In the genomic region with DNA sequence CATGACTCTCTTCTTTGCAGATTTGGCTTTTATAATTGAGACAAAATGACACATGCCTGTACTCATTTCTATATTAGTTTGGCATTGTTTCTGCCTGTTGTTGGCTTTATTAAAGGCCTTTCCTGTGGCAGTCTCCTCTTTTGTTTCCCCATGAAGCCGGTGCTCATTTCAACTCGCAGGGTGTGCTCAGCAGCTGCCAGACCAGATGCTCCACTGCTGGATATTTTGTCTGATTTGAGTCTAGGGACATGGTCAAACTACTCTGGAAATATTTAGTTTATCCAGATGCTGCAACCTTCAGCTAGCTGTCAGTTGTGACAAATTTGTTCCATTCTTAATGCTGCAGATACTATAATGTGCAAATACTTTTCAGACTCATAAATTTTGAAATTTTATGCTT, we compare ENCODE assay signal across 1 cellular context.
TF ChIP-seq lines count a peak whose summit lies in the region.

No MANE protein-coding gene starts in this region.

TF ChIP-seq in GM12878, 131 proteins besides CTCF, POLR2A, EP300 and RAD21 (continued from another document):
- TF ChIP-seq, protein P1, sequence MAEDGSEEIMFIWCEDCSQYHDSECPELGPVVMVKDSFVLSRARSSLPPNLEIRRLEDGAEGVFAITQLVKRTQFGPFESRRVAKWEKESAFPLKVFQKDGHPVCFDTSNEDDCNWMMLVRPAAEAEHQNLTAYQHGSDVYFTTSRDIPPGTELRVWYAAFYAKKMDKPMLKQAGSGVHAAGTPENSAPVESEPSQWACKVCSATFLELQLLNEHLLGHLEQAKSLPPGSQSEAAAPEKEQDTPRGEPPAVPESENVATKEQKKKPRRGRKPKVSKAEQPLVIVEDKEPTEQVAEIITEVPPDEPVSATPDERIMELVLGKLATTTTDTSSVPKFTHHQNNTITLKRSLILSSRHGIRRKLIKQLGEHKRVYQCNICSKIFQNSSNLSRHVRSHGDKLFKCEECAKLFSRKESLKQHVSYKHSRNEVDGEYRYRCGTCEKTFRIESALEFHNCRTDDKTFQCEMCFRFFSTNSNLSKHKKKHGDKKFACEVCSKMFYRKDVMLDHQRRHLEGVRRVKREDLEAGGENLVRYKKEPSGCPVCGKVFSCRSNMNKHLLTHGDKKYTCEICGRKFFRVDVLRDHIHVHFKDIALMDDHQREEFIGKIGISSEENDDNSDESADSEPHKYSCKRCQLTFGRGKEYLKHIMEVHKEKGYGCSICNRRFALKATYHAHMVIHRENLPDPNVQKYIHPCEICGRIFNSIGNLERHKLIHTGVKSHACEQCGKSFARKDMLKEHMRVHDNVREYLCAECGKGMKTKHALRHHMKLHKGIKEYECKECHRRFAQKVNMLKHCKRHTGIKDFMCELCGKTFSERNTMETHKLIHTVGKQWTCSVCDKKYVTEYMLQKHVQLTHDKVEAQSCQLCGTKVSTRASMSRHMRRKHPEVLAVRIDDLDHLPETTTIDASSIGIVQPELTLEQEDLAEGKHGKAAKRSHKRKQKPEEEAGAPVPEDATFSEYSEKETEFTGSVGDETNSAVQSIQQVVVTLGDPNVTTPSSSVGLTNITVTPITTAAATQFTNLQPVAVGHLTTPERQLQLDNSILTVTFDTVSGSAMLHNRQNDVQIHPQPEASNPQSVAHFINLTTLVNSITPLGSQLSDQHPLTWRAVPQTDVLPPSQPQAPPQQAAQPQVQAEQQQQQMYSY (CRISPR knock-in tag; IDR thresholded peaks at IDR 0.05), result no peak
- no peak for TF ChIP-seq DPF2 (IDR thresholded peaks at IDR 0.05)
- no peak for TF ChIP-seq ETV6 (conservative IDR thresholded peaks at IDR 0.05 in 1 of 2, IDR thresholded peaks at IDR 0.05 in 1 of 2; ENCODE audit: borderline replicate concordance in 1 of 2, low read depth in 1 of 2)
- TF ChIP-seq ZNF217 (IDR thresholded peaks at IDR 0.05), result no peak
- TF ChIP-seq, protein P2, sequence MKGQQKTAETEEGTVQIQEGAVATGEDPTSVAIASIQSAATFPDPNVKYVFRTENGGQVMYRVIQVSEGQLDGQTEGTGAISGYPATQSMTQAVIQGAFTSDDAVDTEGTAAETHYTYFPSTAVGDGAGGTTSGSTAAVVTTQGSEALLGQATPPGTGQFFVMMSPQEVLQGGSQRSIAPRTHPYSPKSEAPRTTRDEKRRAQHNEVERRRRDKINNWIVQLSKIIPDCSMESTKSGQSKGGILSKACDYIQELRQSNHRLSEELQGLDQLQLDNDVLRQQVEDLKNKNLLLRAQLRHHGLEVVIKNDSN (IDR thresholded peaks at IDR 0.05; ENCODE audit: borderline replicate concordance, extremely low read length, insufficient read depth, low read depth, low read length), result no peak
- TF ChIP-seq, protein P3, sequence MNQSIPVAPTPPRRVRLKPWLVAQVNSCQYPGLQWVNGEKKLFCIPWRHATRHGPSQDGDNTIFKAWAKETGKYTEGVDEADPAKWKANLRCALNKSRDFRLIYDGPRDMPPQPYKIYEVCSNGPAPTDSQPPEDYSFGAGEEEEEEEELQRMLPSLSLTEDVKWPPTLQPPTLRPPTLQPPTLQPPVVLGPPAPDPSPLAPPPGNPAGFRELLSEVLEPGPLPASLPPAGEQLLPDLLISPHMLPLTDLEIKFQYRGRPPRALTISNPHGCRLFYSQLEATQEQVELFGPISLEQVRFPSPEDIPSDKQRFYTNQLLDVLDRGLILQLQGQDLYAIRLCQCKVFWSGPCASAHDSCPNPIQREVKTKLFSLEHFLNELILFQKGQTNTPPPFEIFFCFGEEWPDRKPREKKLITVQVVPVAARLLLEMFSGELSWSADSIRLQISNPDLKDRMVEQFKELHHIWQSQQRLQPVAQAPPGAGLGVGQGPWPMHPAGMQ (IDR thresholded peaks at IDR 0.05; ENCODE audit: borderline replicate concordance), result no peak
- TF ChIP-seq ZNF274 (IDR thresholded peaks at IDR 0.05; ENCODE audit: insufficient read depth, insufficient read length), result no peak
- TF ChIP-seq MEF2A (IDR thresholded peaks at IDR 0.05; ENCODE audit: insufficient read depth, low read depth, low read length), result no peak
- no peak for TF ChIP-seq PAX8 (IDR thresholded peaks at IDR 0.05)
- TF ChIP-seq ZNF207 (IDR thresholded peaks at IDR 0.05; ENCODE audit: borderline replicate concordance), result no peak
